In genomic region chr18:63683152-63683551, GRCh38 we compare ENCODE assay signal across 12 cellular contexts. TPM values are rescaled to one million over a fixed set of nuclear protein-coding genes. Genes with fewer than 3 reads are reported as not detected.
A peak's percentile ranks its signal among the peaks of the same experiment; 100 is the strongest.
DNase-seq lines count a peak whose midpoint lies in the region; ATAC-seq and TF ChIP-seq lines count a peak whose summit lies in the region.
"Had no signal": no experiment of that assay in that cellular context is flagged by ENCODE, and none has a peak within 500 bp of the region (broad histone marks: within the 10 kb centered on the region; RNA-seq: fewer than 3 reads in every experiment).

No MANE protein-coding gene starts in this region.

- H3K27ac Mint-ChIP-seq in activated CD8-positive, alpha-beta memory T cell treated with anti-CD3 and anti-CD28 coated beads, Interleukin-2, amount 10 ng/mL, durations not matched to agents 7 days and 5 days = no peak overlapping the region
- H3K27ac Mint-ChIP-seq: immature natural killer cell had no signal

- no peak for TF ChIP-seq CTCF in gastroesophageal sphincter (IDR thresholded peaks at IDR 0.05)

- H3K36me3 ChIP-seq in GM23248 (ENCODE audit: low read depth) (no peaks in the 10 kb centered on the region), gastroesophageal sphincter (no peaks in the 10 kb centered on the region)
- H3K36me3 ChIP-seq: adrenal gland had no signal

- TF ChIP-seq EP300 in gastroesophageal sphincter (IDR thresholded peaks at IDR 0.05) = no peak

- intact Hi-C loops in sciatic nerve (cut with DNase I) = no loop called here

- no peaks in the 10 kb centered on the region for H3K27me3 Mint-ChIP-seq in activated CD8-positive, alpha-beta memory T cell treated with anti-CD3 and anti-CD28 coated beads, Interleukin-2, amount 10 ng/mL, durations not matched to agents 7 days and 5 days

- peak overlapping the region; percentile 72 for H3K4me3 ChIP-seq in GM23248
- no peak overlapping the region for H3K4me3 ChIP-seq in gastroesophageal sphincter
- H3K4me3 ChIP-seq: adrenal gland had no signal

- TF ChIP-seq POLR2A in gastroesophageal sphincter (IDR thresholded peaks at IDR 0.05) = no peak

- no peaks in the 10 kb centered on the region for H3K4me1 Mint-ChIP-seq in activated CD8-positive, alpha-beta memory T cell treated with anti-CD3 and anti-CD28 coated beads, Interleukin-2, amount 10 ng/mL, durations not matched to agents 7 days and 5 days
- H3K4me1 Mint-ChIP-seq: immature natural killer cell had no signal

- H2AFZ ChIP-seq in GM23248 = peak overlapping the region; percentile 83

- CTCF ChIA-PET in activated CD8-positive, alpha-beta memory T cell treated with anti-CD3 and anti-CD28 coated beads, Interleukin-2, amount 10 ng/mL, durations not matched to agents 7 days and 5 days (lab: Charles Lee) = no interaction called here

- DNase-seq in GM23248 (peak; percentile 97), sciatic nerve (ENCODE audit: low spot score) (no peak), NCI-H1417 treated with DMSO at 0.1 percent for 48 hours (lab: John Stamatoyannopoulos, UW) (no peak), NCI-H2107 treated with DMSO at 0.1 percent for 48 hours (lab: John Stamatoyannopoulos, UW; ENCODE audit: unreplicated experiment) (no peak)
- no peak for DNase-seq in activated CD8-positive, alpha-beta memory T cell treated with anti-CD3 and anti-CD28 coated beads, Interleukin-2, amount 10 ng/mL, durations not matched to agents 7 days and 5 days
- no peak for DNase-seq in activated CD4-positive, alpha-beta T cell treated with anti-CD3 and anti-CD28 coated beads, Interleukin-2, amount 50 U/mL, for 4 hours
- DNase-seq: adrenal gland, immature natural killer cell, NCI-H526 treated with DMSO at 0.1 percent for 48 hours had no signal

- no peaks in the 10 kb centered on the region for H3K9me3 Mint-ChIP-seq in activated CD8-positive, alpha-beta memory T cell treated with anti-CD3 and anti-CD28 coated beads, Interleukin-2, amount 10 ng/mL, durations not matched to agents 7 days and 5 days (ENCODE audit: low read depth)

- H3K9me2 ChIP-seq in GM23248 (ENCODE audit: insufficient read depth) = no peaks in the 10 kb centered on the region

- peak overlapping the region; percentile 86 for H3K9ac ChIP-seq in GM23248

- peak; percentile 45; the same call in 2 of the 3 replicates for ATAC-seq in SK-N-SH treated with all-trans-retinoic acid at 6 μM for 48 hours
- ATAC-seq in gastroesophageal sphincter = peak; percentile 47
- peak; percentile 62 for ATAC-seq in sciatic nerve
- no peak for ATAC-seq in activated CD8-positive, alpha-beta memory T cell treated with anti-CD3 and anti-CD28 coated beads, Interleukin-2, amount 10 ng/mL, durations not matched to agents 7 days and 5 days

- H3F3A ChIP-seq in GM23248 (ENCODE audit: insufficient read depth) = peaks cover 22% of the 10 kb centered on the region

- H3K4me2 ChIP-seq in GM23248 (ENCODE audit: unreplicated experiment) = peak overlapping the region; percentile 96

- no peaks in the 10 kb centered on the region for H4K20me1 ChIP-seq in GM23248 (ENCODE audit: insufficient read depth)

- H3K27ac ChIP-seq in GM23248 (peak overlapping the region; percentile 100), gastroesophageal sphincter (no peak overlapping the region)
- H3K27ac ChIP-seq: adrenal gland had no signal

- H3K36me3 Mint-ChIP-seq in activated CD8-positive, alpha-beta memory T cell treated with anti-CD3 and anti-CD28 coated beads, Interleukin-2, amount 10 ng/mL, durations not matched to agents 7 days and 5 days = no peaks in the 10 kb centered on the region
- H3K36me3 Mint-ChIP-seq: immature natural killer cell had no signal

- WGBS in GM23248 (ENCODE audit: low coverage in 1 of 2, low lambda C conversion rate in 2 of 2, missing lambda C conversion rate in 2 of 2), 2 experiments = 3 to 6% methylated on average over 2 of the region's 2 CpGs
- WGBS in gastroesophageal sphincter (ENCODE audit: low coverage in 1 of 2), 2 donors = 39 to 44% methylated on average over 1 to 2 of the region's 2 CpGs

- H3K9me3 ChIP-seq in GM23248 (ENCODE audit: low read depth) (no peaks in the 10 kb centered on the region), gastroesophageal sphincter (no peaks in the 10 kb centered on the region)
- H3K9me3 ChIP-seq: adrenal gland had no signal

- H3K4me1 ChIP-seq in GM23248 (ENCODE audit: insufficient read depth) (peaks cover 41% of the 10 kb centered on the region), gastroesophageal sphincter (no peaks in the 10 kb centered on the region)
- H3K4me1 ChIP-seq: adrenal gland had no signal

- no peaks in the 10 kb centered on the region for H3K79me2 ChIP-seq in GM23248 (ENCODE audit: insufficient read depth)

- H3K27me3 ChIP-seq in GM23248 (replicated peaks; ENCODE audit: insufficient read depth) (no peaks in the 10 kb centered on the region), gastroesophageal sphincter (peaks cover 4% of the 10 kb centered on the region)
- H3K27me3 ChIP-seq: adrenal gland had no signal

- in situ Hi-C loops in GM23248 (cut with MboI) = no loop called here

- H3K4me3 Mint-ChIP-seq in activated CD8-positive, alpha-beta memory T cell treated with anti-CD3 and anti-CD28 coated beads, Interleukin-2, amount 10 ng/mL, durations not matched to agents 7 days and 5 days = no peak overlapping the region
- H3K4me3 Mint-ChIP-seq: immature natural killer cell had no signal

TF ChIP-seq in SK-N-SH treated with all-trans-retinoic acid at 6 μM for 48 hours, 23 proteins besides CTCF, POLR2A, EP300 and RAD21 (continues in another document):
- TF ChIP-seq ZFP30 (CRISPR knock-in tag; IDR thresholded peaks at IDR 0.05) (no peak), ESRRG (CRISPR knock-in tag; IDR thresholded peaks at IDR 0.05) (no peak), ZNF70 (CRISPR knock-in tag; IDR thresholded peaks at IDR 0.05) (no peak), ZNF565 (CRISPR knock-in tag; conservative IDR thresholded peaks at IDR 0.05; ENCODE audit: low read depth) (no peak), ZFP3 (CRISPR knock-in tag; IDR thresholded peaks at IDR 0.05) (no peak), ISL1 (CRISPR knock-in tag; IDR thresholded peaks at IDR 0.05) (no peak), SNAI2 (CRISPR knock-in tag; IDR thresholded peaks at IDR 0.05) (no peak), TOX (CRISPR knock-in tag; IDR thresholded peaks at IDR 0.05; ENCODE audit: borderline replicate concordance) (no peak), BACH2 (CRISPR knock-in tag; IDR thresholded peaks at IDR 0.05; ENCODE audit: borderline replicate concordance) (no peak), ARNTL (CRISPR knock-in tag; IDR thresholded peaks at IDR 0.05; ENCODE audit: borderline replicate concordance, low read depth) (no peak)
- TF ChIP-seq, protein P1, sequence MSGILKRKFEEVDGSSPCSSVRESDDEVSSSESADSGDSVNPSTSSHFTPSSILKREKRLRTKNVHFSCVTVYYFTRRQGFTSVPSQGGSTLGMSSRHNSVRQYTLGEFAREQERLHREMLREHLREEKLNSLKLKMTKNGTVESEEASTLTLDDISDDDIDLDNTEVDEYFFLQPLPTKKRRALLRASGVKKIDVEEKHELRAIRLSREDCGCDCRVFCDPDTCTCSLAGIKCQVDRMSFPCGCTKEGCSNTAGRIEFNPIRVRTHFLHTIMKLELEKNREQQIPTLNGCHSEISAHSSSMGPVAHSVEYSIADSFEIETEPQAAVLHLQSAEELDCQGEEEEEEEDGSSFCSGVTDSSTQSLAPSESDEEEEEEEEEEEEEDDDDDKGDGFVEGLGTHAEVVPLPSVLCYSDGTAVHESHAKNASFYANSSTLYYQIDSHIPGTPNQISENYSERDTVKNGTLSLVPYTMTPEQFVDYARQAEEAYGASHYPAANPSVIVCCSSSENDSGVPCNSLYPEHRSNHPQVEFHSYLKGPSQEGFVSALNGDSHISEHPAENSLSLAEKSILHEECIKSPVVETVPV (CRISPR knock-in tag; IDR thresholded peaks at IDR 0.05) = no peak
- TF ChIP-seq, protein P2, sequence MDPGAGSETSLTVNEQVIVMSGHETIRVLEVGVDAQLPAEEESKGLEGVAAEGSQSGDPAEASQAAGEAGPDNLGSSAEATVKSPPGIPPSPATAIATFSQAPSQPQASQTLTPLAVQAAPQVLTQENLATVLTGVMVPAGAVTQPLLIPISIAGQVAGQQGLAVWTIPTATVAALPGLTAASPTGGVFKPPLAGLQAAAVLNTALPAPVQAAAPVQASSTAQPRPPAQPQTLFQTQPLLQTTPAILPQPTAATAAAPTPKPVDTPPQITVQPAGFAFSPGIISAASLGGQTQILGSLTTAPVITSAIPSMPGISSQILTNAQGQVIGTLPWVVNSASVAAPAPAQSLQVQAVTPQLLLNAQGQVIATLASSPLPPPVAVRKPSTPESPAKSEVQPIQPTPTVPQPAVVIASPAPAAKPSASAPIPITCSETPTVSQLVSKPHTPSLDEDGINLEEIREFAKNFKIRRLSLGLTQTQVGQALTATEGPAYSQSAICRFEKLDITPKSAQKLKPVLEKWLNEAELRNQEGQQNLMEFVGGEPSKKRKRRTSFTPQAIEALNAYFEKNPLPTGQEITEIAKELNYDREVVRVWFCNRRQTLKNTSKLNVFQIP (CRISPR knock-in tag; IDR thresholded peaks at IDR 0.05; ENCODE audit: borderline replicate concordance, low read depth) = no peak

RNA-seq across cellular contexts. Expression of gene SERPINB11, which starts 19.6 kb away (rescaled TPM):
- not detected in 2 replicates for total RNA-seq in GM23248 (2014; rRNA removed; shearing (Covaris generic))
- not detected in 2 replicates for polyA plus RNA-seq in GM23248 (2016; fragmentation: Nextera tagmentation; extraction: Ambion mirVana)
- not detected for total RNA-seq in gastroesophageal sphincter
- total RNA-seq in sciatic nerve = not detected
- not detected for total RNA-seq in activated CD8-positive, alpha-beta memory T cell treated with anti-CD3 and anti-CD28 coated beads, Interleukin-2, amount 10 ng/mL, durations not matched to agents 7 days and 5 days
- total RNA-seq: adrenal gland had no signal
- polyA plus RNA-seq: immature natural killer cell, urinary bladder had no signal

RNA-seq across cellular contexts. Expression of gene SERPINB3, which starts 21.5 kb away (rescaled TPM):
- not detected in 2 replicates for total RNA-seq in GM23248 (2014; rRNA removed; shearing (Covaris generic))
- polyA plus RNA-seq in GM23248 (2016; fragmentation: Nextera tagmentation; extraction: Ambion mirVana) = 0.24 TPM in 1 of 2 replicates, not detected in the other
- total RNA-seq in gastroesophageal sphincter (10 to 100 TPM in 1 of 4 donors, 1 to 10 TPM in 1, under 1 TPM in 2; 0.35 to 70.3 (median 2.1) TPM), sciatic nerve (not detected)
- not detected for total RNA-seq in activated CD8-positive, alpha-beta memory T cell treated with anti-CD3 and anti-CD28 coated beads, Interleukin-2, amount 10 ng/mL, durations not matched to agents 7 days and 5 days
- total RNA-seq: adrenal gland had no signal
- polyA plus RNA-seq: immature natural killer cell, urinary bladder had no signal

RNA-seq across cellular contexts. Expression of gene SERPINB4, which starts 39.1 kb away (rescaled TPM):
- total RNA-seq in GM23248 (2014; rRNA removed; shearing (Covaris generic)) = not detected in 2 replicates
- not detected in 2 replicates for polyA plus RNA-seq in GM23248 (2016; fragmentation: Nextera tagmentation; extraction: Ambion mirVana)
- total RNA-seq in gastroesophageal sphincter (10 to 100 TPM in 1 of 4 donors, 1 to 10 TPM in 1, not detected in 2; 1.9 to 23.5 TPM), sciatic nerve (not detected)
- total RNA-seq in activated CD8-positive, alpha-beta memory T cell treated with anti-CD3 and anti-CD28 coated beads, Interleukin-2, amount 10 ng/mL, durations not matched to agents 7 days and 5 days = not detected
- total RNA-seq: adrenal gland, urinary bladder had no signal
- polyA plus RNA-seq: adrenal gland, immature natural killer cell, urinary bladder had no signal
